16 cellular contexts compared by ENCODE assay signal in genomic region chr9:126309427-126310179, GRCh38.
"Had no signal": no experiment of that assay in that cellular context is flagged by ENCODE, and none has a peak within 500 bp of the region (broad histone marks: within the 10 kb centered on the region; RNA-seq: fewer than 3 reads in every experiment).

No MANE protein-coding gene starts in this region.

- H3K4me3 ChIP-seq: tibial artery, uterus had no signal

- ATAC-seq: effector memory CD8-positive, alpha-beta T cell; left cardiac atrium; naive thymus-derived CD4-positive, alpha-beta T cell; stimulated activated memory B cell treated with anti-CD40 and anti-IgM and Interleukin-4, amounts not matched to agents 10 μg/mL and 1 μg/mL and 100 μg/mL, for 72 hours had no signal

- DNase-seq: activated CD4-positive, alpha-beta memory T cell treated with anti-CD3 and anti-CD28 coated beads, Interleukin-2, amount 10 ng/mL, durations not matched to agents 7 days and 5 days; activated CD4-positive, alpha-beta T cell treated with anti-CD3 and anti-CD28 coated beads for 4 hours; activated naive CD4-positive, alpha-beta T cell treated with Interleukin-2 at 50 U/mL for 16 hours; activated T-cell treated with anti-CD3 and anti-CD28 coated beads for 4 hours; anterior cingulate cortex; brain microvascular endothelial cell; cortex of kidney; effector memory CD8-positive, alpha-beta T cell; immature natural killer cell; left cardiac atrium; naive thymus-derived CD4-positive, alpha-beta T cell; T-helper 2 cell; tibial artery; uterus had no signal

- H3K27ac ChIP-seq: brain microvascular endothelial cell, neutrophil, tibial artery, uterus had no signal

- H3K27me3 ChIP-seq: brain microvascular endothelial cell, neutrophil, uterus had no signal
